27 cellular contexts compared by ENCODE assay signal in the genomic region with DNA sequence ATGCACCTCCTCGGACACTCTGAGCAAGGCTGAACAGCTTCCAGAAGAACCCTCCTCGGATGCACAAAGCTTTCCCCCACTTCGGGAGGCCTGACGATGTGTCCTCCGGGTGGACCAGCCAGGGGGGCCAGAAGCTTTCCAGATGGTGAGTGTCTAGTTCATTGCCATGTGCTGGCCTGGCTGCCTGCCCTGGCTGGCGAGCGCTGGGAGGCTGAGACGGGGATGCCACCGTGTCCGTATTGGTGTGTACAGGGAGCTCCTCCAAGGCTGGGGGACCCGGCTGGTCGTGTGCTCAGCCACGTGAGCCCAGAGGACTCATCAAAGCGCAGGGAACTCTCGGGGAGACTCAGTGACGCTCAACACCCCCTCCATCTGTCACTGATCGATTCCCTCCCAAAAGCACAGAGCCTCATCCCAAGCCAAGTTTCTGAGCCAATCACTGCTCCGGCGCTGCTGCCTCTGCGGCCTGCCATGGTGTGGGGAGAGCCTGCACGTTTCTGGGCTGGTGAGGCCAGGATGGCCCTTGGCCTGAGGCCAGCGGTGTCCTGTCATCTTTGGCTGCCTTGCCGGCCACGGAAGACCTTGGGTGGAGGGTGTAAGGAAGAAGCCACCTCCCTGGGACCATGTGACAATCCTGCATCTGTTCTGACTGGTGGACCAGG.
DNase-seq lines count a peak whose midpoint lies in the region; ATAC-seq and TF ChIP-seq lines count a peak whose summit lies in the region.
"Had no signal": no experiment of that assay in that cellular context is flagged by ENCODE, and none has a peak within 500 bp of the region (broad histone marks: within the 10 kb centered on the region; RNA-seq: fewer than 3 reads in every experiment).

No MANE protein-coding gene starts in this region.

- POLR2A ChIA-PET in MCF 10A (lab: Yijun Ruan, JAX): no interaction called here

- no TSS peak for BruUV-seq in MCF 10A (replicated peaks; lab: Mats Ljungman, UMichigan)

- H3K27ac Mint-ChIP-seq in brain: peak overlapping the region in 4 of 5 experiments; percentile 67 to 96 (median 86)
- no peak overlapping the region for H3K27ac Mint-ChIP-seq in MCF 10A (ENCODE audit: low read depth, unreplicated experiment)
- H3K27ac Mint-ChIP-seq: activated CD4-positive, alpha-beta memory T cell treated with anti-CD3 and anti-CD28 coated beads, Interleukin-2, amount 10 ng/mL, durations not matched to agents 7 days and 5 days; activated naive CD8-positive, alpha-beta T cell treated with anti-CD3 and anti-CD28 coated beads, Interleukin-2, amount 50 U/mL, for 24 hours; effector memory CD8-positive, alpha-beta T cell; mesothelial cell of epicardium; natural killer cell treated with Interleukin-12 subunit alpha and Interleukin-12 subunit beta and Interleukin-15 and Interleukin-18, amount 100 ng/mL, for 72 hours; stimulated activated memory B cell treated with anti-CD40 and anti-IgM and Interleukin-4, amounts not matched to agents 10 μg/mL and 1 μg/mL and 100 μg/mL, for 72 hours had no signal

- no peaks in the 10 kb centered on the region for H3K36me3 ChIP-seq in GM23248 (ENCODE audit: low read depth)
- no peaks in the 10 kb centered on the region for H3K36me3 ChIP-seq in stomach smooth muscle (ENCODE audit: control insufficient read depth in 2 of 2, insufficient read depth in 2 of 2, low read length in 2 of 2)
- H3K36me3 ChIP-seq in MG63: no peaks in the 10 kb centered on the region
- H3K36me3 ChIP-seq: BE2C, thoracic aorta had no signal

- H3K9me3 Mint-ChIP-seq in brain (peaks cover 0 to 2% (median 0%) of the 10 kb centered on the region in 5 experiments), MCF 10A (ENCODE audit: unreplicated experiment) (peaks cover 21% of the 10 kb centered on the region)
- H3K9me3 Mint-ChIP-seq: activated CD4-positive, alpha-beta memory T cell treated with anti-CD3 and anti-CD28 coated beads, Interleukin-2, amount 10 ng/mL, durations not matched to agents 7 days and 5 days; activated naive CD8-positive, alpha-beta T cell treated with anti-CD3 and anti-CD28 coated beads, Interleukin-2, amount 50 U/mL, for 24 hours; effector memory CD8-positive, alpha-beta T cell; mesothelial cell of epicardium; natural killer cell treated with Interleukin-12 subunit alpha and Interleukin-12 subunit beta and Interleukin-15 and Interleukin-18, amount 100 ng/mL, for 72 hours; stimulated activated memory B cell treated with anti-CD40 and anti-IgM and Interleukin-4, amounts not matched to agents 10 μg/mL and 1 μg/mL and 100 μg/mL, for 72 hours had no signal

- H3K4me2 ChIP-seq in GM23248 (ENCODE audit: unreplicated experiment): no peak overlapping the region
- H3K4me2 ChIP-seq: smooth muscle cell had no signal

- H3F3A ChIP-seq in GM23248 (ENCODE audit: insufficient read depth): no peaks in the 10 kb centered on the region

- WGBS in GM23248 (ENCODE audit: low coverage in 1 of 2, low lambda C conversion rate in 2 of 2, missing lambda C conversion rate in 2 of 2), 2 experiments: 3 to 4% methylated on average over 24 of the region's 24 CpGs

- no peaks in the 10 kb centered on the region for H3K4me1 ChIP-seq in GM23248 (ENCODE audit: insufficient read depth)
- H3K4me1 ChIP-seq in stomach smooth muscle (ENCODE audit: control insufficient read depth, insufficient read depth, low read length): peaks cover 35% of the 10 kb centered on the region
- H3K4me1 ChIP-seq: BE2C had no signal

- in situ Hi-C loops in GM23248 (cut with MboI): no loop called here

- peaks cover 70% of the 10 kb centered on the region for H3K4me1 Mint-ChIP-seq in brain
- H3K4me1 Mint-ChIP-seq in MCF 10A (ENCODE audit: insufficient read depth, unreplicated experiment): no peaks in the 10 kb centered on the region
- H3K4me1 Mint-ChIP-seq: activated CD4-positive, alpha-beta memory T cell treated with anti-CD3 and anti-CD28 coated beads, Interleukin-2, amount 10 ng/mL, durations not matched to agents 7 days and 5 days; activated naive CD8-positive, alpha-beta T cell treated with anti-CD3 and anti-CD28 coated beads, Interleukin-2, amount 50 U/mL, for 24 hours; stimulated activated memory B cell treated with anti-CD40 and anti-IgM and Interleukin-4, amounts not matched to agents 10 μg/mL and 1 μg/mL and 100 μg/mL, for 72 hours had no signal

- CTCF ChIA-PET in MCF 10A (lab: Yijun Ruan, JAX): no interaction called here

- H3K27ac ChIP-seq in GM23248 (no peak overlapping the region), stomach smooth muscle (ENCODE audit: low read length) (peak overlapping the region; percentile 24)
- H3K27ac ChIP-seq: body of pancreas, psoas muscle, thoracic aorta had no signal

- no peaks in the 10 kb centered on the region for H3K9me2 ChIP-seq in GM23248 (ENCODE audit: insufficient read depth)

- no peak for ATAC-seq in left colon
- ATAC-seq: activated naive CD8-positive, alpha-beta T cell treated with anti-CD3 and anti-CD28 coated beads, Interleukin-2, amount 50 U/mL, for 24 hours; body of pancreas; effector memory CD8-positive, alpha-beta T cell; GM12878; natural killer cell treated with Interleukin-12 subunit alpha and Interleukin-12 subunit beta and Interleukin-15 and Interleukin-18, amount 100 ng/mL, for 72 hours; psoas muscle; stimulated activated memory B cell treated with anti-CD40 and anti-IgM and Interleukin-4, amounts not matched to agents 10 μg/mL and 1 μg/mL and 100 μg/mL, for 72 hours had no signal

- H3K9me3 ChIP-seq in GM23248 (ENCODE audit: low read depth): no peaks in the 10 kb centered on the region
- H3K9me3 ChIP-seq in stomach smooth muscle (ENCODE audit: control insufficient read depth in 2 of 2, low read length in 2 of 2): no peaks in the 10 kb centered on the region
- H3K9me3 ChIP-seq in MG63: no peaks in the 10 kb centered on the region
- H3K9me3 ChIP-seq: BE2C, body of pancreas, psoas muscle, thoracic aorta had no signal

- no peak overlapping the region for H2AFZ ChIP-seq in GM23248

- H3K27me3 ChIP-seq in GM23248 (replicated peaks; ENCODE audit: insufficient read depth) (peaks cover 30% of the 10 kb centered on the region), stomach smooth muscle (ENCODE audit: control insufficient read depth in 1 of 2, insufficient read depth in 2 of 2, low read length in 2 of 2) (peaks cover 0 to 3% of the 10 kb centered on the region in 2 donors), MG63 (peaks cover 14% of the 10 kb centered on the region)
- H3K27me3 ChIP-seq: body of pancreas had no signal

- H3K36me3 Mint-ChIP-seq in brain: no peaks in the 10 kb centered on the region
- H3K36me3 Mint-ChIP-seq in MCF 10A (ENCODE audit: insufficient read depth, unreplicated experiment): no peaks in the 10 kb centered on the region
- H3K36me3 Mint-ChIP-seq: mesothelial cell of epicardium; natural killer cell treated with Interleukin-12 subunit alpha and Interleukin-12 subunit beta and Interleukin-15 and Interleukin-18, amount 100 ng/mL, for 72 hours; stimulated activated memory B cell treated with anti-CD40 and anti-IgM and Interleukin-4, amounts not matched to agents 10 μg/mL and 1 μg/mL and 100 μg/mL, for 72 hours had no signal

- intact Hi-C loops in left colon (cut with DNase I, micrococcal nuclease): no loop called here
- intact Hi-C loops in MCF 10A (cut with micrococcal nuclease): no loop called here

- no peaks in the 10 kb centered on the region for H3K79me2 ChIP-seq in GM23248 (ENCODE audit: insufficient read depth)

- TF ChIP-seq CTCF in brain (conservative IDR thresholded peaks at IDR 0.05) (no peak), MCF 10A (IDR thresholded peaks at IDR 0.05; ENCODE audit: unreplicated experiment) (no peak)

- H3K4me3 Mint-ChIP-seq in brain: peak overlapping the region in 2 of 5 experiments; percentile 9 to 54
- no peak overlapping the region for H3K4me3 Mint-ChIP-seq in MCF 10A (ENCODE audit: unreplicated experiment)
- H3K4me3 Mint-ChIP-seq: activated CD4-positive, alpha-beta memory T cell treated with anti-CD3 and anti-CD28 coated beads, Interleukin-2, amount 10 ng/mL, durations not matched to agents 7 days and 5 days; activated naive CD8-positive, alpha-beta T cell treated with anti-CD3 and anti-CD28 coated beads, Interleukin-2, amount 50 U/mL, for 24 hours; effector memory CD8-positive, alpha-beta T cell; mesothelial cell of epicardium; natural killer cell treated with Interleukin-12 subunit alpha and Interleukin-12 subunit beta and Interleukin-15 and Interleukin-18, amount 100 ng/mL, for 72 hours; stimulated activated memory B cell treated with anti-CD40 and anti-IgM and Interleukin-4, amounts not matched to agents 10 μg/mL and 1 μg/mL and 100 μg/mL, for 72 hours had no signal

- H3K4me3 ChIP-seq in GM23248 (no peak overlapping the region), stomach smooth muscle (ENCODE audit: low read length in 2 of 2) (peak overlapping the region in 1 of 2 donors; percentile 61), MG63 (no peak overlapping the region)
- H3K4me3 ChIP-seq: body of pancreas, GM12878, psoas muscle, smooth muscle cell, thoracic aorta had no signal

- H3K27me3 Mint-ChIP-seq in brain (peaks cover under 1% of the 10 kb centered on the region), MCF 10A (ENCODE audit: insufficient read depth, unreplicated experiment) (no peaks in the 10 kb centered on the region)

- H3K9ac ChIP-seq in GM23248: no peak overlapping the region
- H3K9ac ChIP-seq in stomach smooth muscle (ENCODE audit: low read length in 2 of 2): no peak overlapping the region

- DNase-seq in GM23248 (peak; percentile 23), left colon (peak; percentile 27 to 61), MG63 (no peak), MCF 10A (ENCODE audit: unreplicated experiment) (no peak)
- no peak for DNase-seq in activated CD4-positive, alpha-beta T cell treated with anti-CD3 and anti-CD28 coated beads, Interleukin-2, amount 50 U/mL, for 48 hours
- DNase-seq: activated CD4-positive, alpha-beta memory T cell treated with anti-CD3 and anti-CD28 coated beads, Interleukin-2, amount 10 ng/mL, durations not matched to agents 7 days and 5 days; activated CD4-positive, CD25-positive, alpha-beta regulatory T cell; activated gamma-delta T cell; activated naive CD8-positive, alpha-beta T cell treated with anti-CD3 and anti-CD28 coated beads, Interleukin-2, amount 50 U/mL, for 24 hours; activated T-cell treated with anti-CD3 and anti-CD28 coated beads for 4 hours; BE2C; body of pancreas; DMS79; effector memory CD8-positive, alpha-beta T cell; Kasumi-1; NCI-H1105; NCI-H2081 treated with DMSO at 0.1 percent for 48 hours; NK-92 treated with Interleukin-12 subunit alpha and Interleukin-12 subunit beta, amount 100 ng/mL, for 24 hours had no signal

- H4K20me1 ChIP-seq in GM23248 (ENCODE audit: insufficient read depth): no peaks in the 10 kb centered on the region

Comparison
In these comparisons a context has a peak if more than half of its experiments do, and no peak if none do; other contexts are left out.
1. DNase-seq: peak in GM23248 (single experiment) and left colon (2 of 2); none in activated CD4-positive, alpha-beta T cell treated with anti-CD3 and anti-CD28 coated beads, Interleukin-2, amount 50 U/mL, for 48 hours (0 of 2), MG63 (single experiment) and MCF 10A (single experiment).